In genomic region chr3:57157666-57158065, GRCh38 we compare ENCODE assay signal across 10 cellular contexts.
"Had no signal": no experiment of that assay in that cellular context is flagged by ENCODE, and none has a peak within 500 bp of the region (broad histone marks: within the 10 kb centered on the region; RNA-seq: fewer than 3 reads in every experiment).

No MANE protein-coding gene starts in this region.

- H3K4me1 ChIP-seq: pancreas had no signal

- H3K4me3 ChIP-seq: pancreas had no signal

- H3K27ac ChIP-seq: pancreas had no signal

- H3K27me3 ChIP-seq: pancreas had no signal

- FAIRE-seq: pancreas had no signal

- H3K9me3 ChIP-seq: pancreas had no signal

- H3K36me3 ChIP-seq: pancreas had no signal

- DNase-seq: activated CD4-positive, CD25-positive, alpha-beta regulatory T cell treated with anti-CD3 and anti-CD28 coated beads, Interleukin-2, amount 50 U/mL, for 72 hours; activated naive CD4-positive, alpha-beta T cell treated with Interleukin-2 at 50 U/mL for 16 hours; activated T-cell treated with anti-CD3 and anti-CD28 coated beads for 4 hours; anterior cingulate cortex; dermis blood vessel endothelial cell; erythroblast; left ventricle myocardium superior; mesenchymal stem cell; pancreas; stimulated activated CD4-positive, alpha-beta T cell treated with anti-CD3 and anti-CD28 coated beads, Interleukin-1b, Interleukin-23, amount 100 ng/mL, for 48 hours had no signal
